ENCODE assay signal across 28 cellular contexts in genomic region chr9:136258786-136259516, GRCh38. TPM values are rescaled to one million over a fixed set of nuclear protein-coding genes. Genes with fewer than 3 reads are reported as not detected.
"Had no signal": no experiment of that assay in that cellular context is flagged by ENCODE, and none has a peak within 500 bp of the region (broad histone marks: within the 10 kb centered on the region; RNA-seq: fewer than 3 reads in every experiment).

No MANE protein-coding gene starts in this region.

- H3K27ac ChIP-seq: ascending aorta, cardiac muscle cell had no signal

- H3K36me3 ChIP-seq: ascending aorta, cardiac muscle cell, MG63 had no signal

- H3K4me1 ChIP-seq: ascending aorta had no signal

- DNase-seq: activated CD4-positive, alpha-beta T cell treated with anti-CD3 and anti-CD28 coated beads, Interleukin-2, amount 10 ng/mL, durations not matched to agents 24 days and 14 days; activated CD4-positive, alpha-beta T cell treated with anti-CD3 and anti-CD28 coated beads, Interleukin-2, amount 50 U/mL, for 4 hours; activated CD8-positive, alpha-beta T cell treated with anti-CD3 and anti-CD28 coated beads for 36 hours; activated effector memory CD4-positive, alpha-beta T cell treated with anti-CD3 and anti-CD28 coated beads, Interleukin-2, amount 50 U/mL, for 16 hours; activated naive CD4-positive, alpha-beta T cell; activated naive CD8-positive, alpha-beta T cell treated with anti-CD3 and anti-CD28 coated beads, Interleukin-2, amount 10 ng/mL, durations not matched to agents 7 days and 5 days; activated T-cell treated with anti-CD3 and anti-CD28 coated beads, Interleukin-2, amount 50 U/mL, for 1 hour; activated T-cell treated with anti-CD3 and anti-CD28 coated beads, Interleukin-2, amount 50 U/mL, for 72 hours; amygdala; MG63; NCI-H1092; NCI-H1436 treated with DMSO at 0.1 percent for 48 hours; NCI-H1694 treated with DMSO at 0.1 percent for 48 hours; NCI-H2029; NCI-H510A; NCI-H526 treated with DMSO at 0.1 percent for 48 hours; NK-92 treated with Interleukin-12 subunit alpha and Interleukin-12 subunit beta, amount 100 ng/mL, for 24 hours; OCI-M1; Right ventricle myocardium superior; SW 1271; T-helper 1 cell; T-helper 2 cell; T-helper 9 cell had no signal

- H3K4me3 ChIP-seq: ascending aorta, cardiac muscle cell, MG63 had no signal

- ATAC-seq: activated CD8-positive, alpha-beta T cell treated with anti-CD3 and anti-CD28 coated beads for 36 hours; activated T-cell treated with anti-CD3 and anti-CD28 coated beads, Interleukin-2, amount 50 U/mL, for 72 hours; activated T-helper 17 cell treated with anti-CD3 and anti-CD28 coated beads, Interleukin-2, amount 50 U/mL, for 72 hours had no signal

- H3K27me3 ChIP-seq: ascending aorta, cardiac muscle cell, MG63 had no signal

- H3K9me3 ChIP-seq: ascending aorta, MG63 had no signal

RNA-seq across cellular contexts. Expression of gene CCDC187, which starts 44.9 kb away (rescaled TPM):
- total RNA-seq: activated CD4-positive, alpha-beta T cell treated with anti-CD3 and anti-CD28 coated beads, Interleukin-2, amount 10 ng/mL, durations not matched to agents 24 days and 14 days; activated CD8-positive, alpha-beta memory T cell treated with anti-CD3 and anti-CD28 coated beads for 36 hours; activated naive CD8-positive, alpha-beta T cell treated with anti-CD3 and anti-CD28 coated beads, Interleukin-2, amount 10 ng/mL, durations not matched to agents 7 days and 5 days; activated T-cell treated with anti-CD3 and anti-CD28 coated beads, Interleukin-2, amount 50 U/mL, for 72 hours; chondrocyte; Right ventricle myocardium superior had no signal

RNA-seq across cellular contexts. Expression of gene LHX3, which starts 54.0 kb away (rescaled TPM):
- total RNA-seq: activated CD4-positive, alpha-beta T cell treated with anti-CD3 and anti-CD28 coated beads, Interleukin-2, amount 10 ng/mL, durations not matched to agents 24 days and 14 days; activated CD8-positive, alpha-beta memory T cell treated with anti-CD3 and anti-CD28 coated beads for 36 hours; activated CD8-positive, alpha-beta T cell treated with anti-CD3 and anti-CD28 coated beads for 36 hours; activated naive CD8-positive, alpha-beta T cell treated with anti-CD3 and anti-CD28 coated beads, Interleukin-2, amount 10 ng/mL, durations not matched to agents 7 days and 5 days; ascending aorta; cardiac muscle cell; chondrocyte; Right ventricle myocardium superior had no signal
- polyA plus RNA-seq: cardiac muscle cell had no signal
